Comparison of ENCODE assay signal across 5 cellular contexts in genomic region chr4:123890889-123891288, GRCh38.
"Had no signal": no experiment of that assay in that cellular context is flagged by ENCODE, and none has a peak within 500 bp of the region (broad histone marks: within the 10 kb centered on the region; RNA-seq: fewer than 3 reads in every experiment).

No MANE protein-coding gene starts in this region.

- H3K4me3 ChIP-seq: GM23338, K562 had no signal

- H3K27ac Mint-ChIP-seq: GM23338, H9 had no signal

- H3K4me1 Mint-ChIP-seq: GM23338, H9 had no signal

- H3K9me3 Mint-ChIP-seq: GM23338 had no signal

- ATAC-seq: GM23338, K562 had no signal

- DNase-seq: H9, HCEC 1CT, IMR-90 had no signal

- H3K4me3 Mint-ChIP-seq: GM23338, H9 had no signal
